10 cellular contexts compared by ENCODE assay signal in genomic region chr7:149161241-149161848, GRCh38.
DNase-seq lines count a peak whose midpoint lies in the region; TF ChIP-seq lines count a peak whose summit lies in the region.
"Had no signal": no experiment of that assay in that cellular context is flagged by ENCODE, and none has a peak within 500 bp of the region (broad histone marks: within the 10 kb centered on the region; RNA-seq: fewer than 3 reads in every experiment).

No MANE protein-coding gene starts in this region.

- peak overlapping the region; percentile 13; the same call in 1 of the 2 replicates for H3K4me3 ChIP-seq in ACC112 (ENCODE audit: low read depth, low read length)

- peak overlapping the region; percentile 43 for H3K27ac ChIP-seq in ACC112 (ENCODE audit: low read depth, low read length)
- H3K27ac ChIP-seq in VCaP, result peak overlapping the region; percentile 28; the same call in 1 of the 2 replicates

- peaks cover 15% of the 10 kb centered on the region for H3K4me1 ChIP-seq in ACC112 (ENCODE audit: control insufficient read depth, insufficient read depth, low read length, unreplicated experiment)

- H3K79me2 ChIP-seq in ACC112 (ENCODE audit: control insufficient read depth, insufficient read depth, low read length, unreplicated experiment), result peaks cover 16% of the 10 kb centered on the region

- H3K36me3 ChIP-seq in ACC112 (ENCODE audit: insufficient read depth, low read length), result peaks cover 9% of the 10 kb centered on the region; the same call in 1 of the 2 replicates

- DNase-seq in ELR (ENCODE audit: low read depth) (peak; percentile 75), glomerular visceral epithelial cell (ENCODE audit: extremely low spot score) (peak; percentile 11), GM19240 (ENCODE audit: insufficient read length, low spot score) (no peak), hippocampal formation (lab: John Stamatoyannopoulos, UW) (no peak), COLO829 (ENCODE audit: low spot score) (no peak), SW480 (ENCODE audit: low spot score) (no peak)
- DNase-seq: erythroblast, NCI-H345 had no signal

- H3K27me3 ChIP-seq in ACC112 (ENCODE audit: insufficient read depth, low read length), result no peaks in the 10 kb centered on the region

- no peak overlapping the region for H2AFZ ChIP-seq in ACC112 (ENCODE audit: low read length, unreplicated experiment)

- no peak for TF ChIP-seq CTCF in VCaP (conservative IDR thresholded peaks at IDR 0.05)

Comparison
In these comparisons a context has a peak if more than half of its experiments do, and no peak if none do; other contexts are left out.
1. DNase-seq: peak in ELR (single experiment) and glomerular visceral epithelial cell (single experiment); none in GM19240 (single experiment), hippocampal formation (0 of 2), COLO829 (single experiment) and SW480 (single experiment).